ENCODE assay signal across 1 cellular context in genomic region chr3:187085021-187085666, GRCh38.
TF ChIP-seq lines count a peak whose summit lies in the region.

No MANE protein-coding gene starts in this region.

TF ChIP-seq in K562, 482 proteins besides CTCF, POLR2A, EP300 and RAD21:
- TF ChIP-seq TEAD4 (IDR thresholded peaks at IDR 0.05; ENCODE audit: low read length) (no peak), TEAD4 (CRISPR knock-in tag; IDR thresholded peaks at IDR 0.05; ENCODE audit: borderline replicate concordance) (no peak), HINFP (tag; conservative IDR thresholded peaks at IDR 0.05; ENCODE audit: low read depth) (no peak), PREB (CRISPR knock-in tag; IDR thresholded peaks at IDR 0.05) (no peak), TCF7 (IDR thresholded peaks at IDR 0.05; ENCODE audit: borderline replicate concordance) (no peak), XRCC4 (IDR thresholded peaks at IDR 0.05; ENCODE audit: extremely low read depth, insufficient read depth, insufficient read length) (no peak), ZNF639 (CRISPR knock-in tag; conservative IDR thresholded peaks at IDR 0.05 in 1 of 2, IDR thresholded peaks at IDR 0.05 in 1 of 2) (no peak), NR0B1 (IDR thresholded peaks at IDR 0.05; ENCODE audit: partially characterized antibody) (no peak), PML (IDR thresholded peaks at IDR 0.05; ENCODE audit: low read length) (no peak), BMI1 (IDR thresholded peaks at IDR 0.05; ENCODE audit: low read length) (no peak), MLX (CRISPR knock-in tag; conservative IDR thresholded peaks at IDR 0.05) (no peak), NBN (IDR thresholded peaks at IDR 0.05; ENCODE audit: low read depth) (no peak), MXD1 (CRISPR knock-in tag; IDR thresholded peaks at IDR 0.05; ENCODE audit: borderline replicate concordance, poor library complexity, severe bottlenecking) (no peak), GTF3C2 (IDR thresholded peaks at IDR 0.05; ENCODE audit: borderline replicate concordance, extremely low read depth, insufficient read length) (no peak), TAF7 (tag; IDR thresholded peaks at IDR 0.05) (no peak), HDAC8 (tag; IDR thresholded peaks at IDR 0.05) (no peak), TRIM24 (IDR thresholded peaks at IDR 0.05) (no peak), PCBP1 (IDR thresholded peaks at IDR 0.05; ENCODE audit: low read depth, low read length, poor library complexity, severe bottlenecking) (no peak)
